23 cellular contexts compared by ENCODE assay signal in genomic region chr6:34816635-34817301, GRCh38. TPM values are rescaled to one million over a fixed set of nuclear protein-coding genes. Genes with fewer than 3 reads are reported as not detected.
DNase-seq lines count a peak whose midpoint lies in the region; ATAC-seq and TF ChIP-seq lines count a peak whose summit lies in the region.
"Had no signal": no experiment of that assay in that cellular context is flagged by ENCODE, and none has a peak within 500 bp of the region (broad histone marks: within the 10 kb centered on the region; RNA-seq: fewer than 3 reads in every experiment).

No MANE protein-coding gene starts in this region.

- H3K9me3 ChIP-seq in DOHH2 (ENCODE audit: control insufficient read depth, insufficient read depth, low read length) (no peaks in the 10 kb centered on the region), OCI-LY3 (ENCODE audit: insufficient read depth, low read length) (no peaks in the 10 kb centered on the region), neural progenitor cell (ENCODE audit: low read depth) (no peaks in the 10 kb centered on the region)
- H3K9me3 ChIP-seq: heart left ventricle, pancreas, spleen had no signal

- H3K27ac Mint-ChIP-seq in effector memory CD8-positive, alpha-beta T cell, result peak overlapping the region; percentile 55 to 57
- H3K27ac Mint-ChIP-seq in progenitor cell of endocrine pancreas, result peak overlapping the region; percentile 56
- no peak overlapping the region for H3K27ac Mint-ChIP-seq in neural progenitor cell
- H3K27ac Mint-ChIP-seq: activated CD4-positive, alpha-beta T cell treated with anti-CD3 and anti-CD28 coated beads, Interleukin-2, amount 10 ng/mL, durations not matched to agents 7 days and 5 days; HFFc6; stimulated activated naive CD8-positive, alpha-beta T cell treated with anti-CD3 and anti-CD28 coated beads, Interleukin-15, Interleukin-2, amounts not matched to agents 100 ng/mL and 50 ng/mL, for 24 hours had no signal

- no peaks in the 10 kb centered on the region for H3K27me3 Mint-ChIP-seq in effector memory CD8-positive, alpha-beta T cell
- H3K27me3 Mint-ChIP-seq in progenitor cell of endocrine pancreas, result no peaks in the 10 kb centered on the region
- H3K27me3 Mint-ChIP-seq in neural progenitor cell (ENCODE audit: insufficient read depth, low read depth), result peaks cover 2% of the 10 kb centered on the region
- H3K27me3 Mint-ChIP-seq: activated CD4-positive, alpha-beta T cell treated with anti-CD3 and anti-CD28 coated beads, Interleukin-2, amount 10 ng/mL, durations not matched to agents 7 days and 5 days; stimulated activated naive CD8-positive, alpha-beta T cell treated with anti-CD3 and anti-CD28 coated beads, Interleukin-15, Interleukin-2, amounts not matched to agents 100 ng/mL and 50 ng/mL, for 24 hours had no signal

- H4K20me1 ChIP-seq in DOHH2 (ENCODE audit: control insufficient read depth, insufficient read depth, low read depth, low read length) (0 out of 2 replicates have a peak, but pooled peaks cover 3% of the 10 kb centered on the region), OCI-LY3 (ENCODE audit: insufficient read depth, low read length) (no peaks in the 10 kb centered on the region), neural progenitor cell (ENCODE audit: low read depth) (peaks cover 32% of the 10 kb centered on the region)

- peaks cover 4 to 11% of the 10 kb centered on the region in 2 donors for H3K4me1 Mint-ChIP-seq in effector memory CD8-positive, alpha-beta T cell (ENCODE audit: low read depth in 2 of 2)
- peaks cover 9% of the 10 kb centered on the region for H3K4me1 Mint-ChIP-seq in progenitor cell of endocrine pancreas (ENCODE audit: low read depth)
- H3K4me1 Mint-ChIP-seq in neural progenitor cell, result no peaks in the 10 kb centered on the region

- H3K36me3 Mint-ChIP-seq in effector memory CD8-positive, alpha-beta T cell (ENCODE audit: insufficient read depth), result no peaks in the 10 kb centered on the region
- H3K36me3 Mint-ChIP-seq in progenitor cell of endocrine pancreas (ENCODE audit: insufficient read depth), result no peaks in the 10 kb centered on the region
- no peaks in the 10 kb centered on the region for H3K36me3 Mint-ChIP-seq in neural progenitor cell

- H3K79me2 ChIP-seq in DOHH2 (ENCODE audit: control insufficient read depth, low read length) (peaks cover 79% of the 10 kb centered on the region), OCI-LY3 (ENCODE audit: low read length) (peaks cover 30% of the 10 kb centered on the region), neural progenitor cell (ENCODE audit: low read depth) (peaks cover 56% of the 10 kb centered on the region)

- H3F3A ChIP-seq in DOHH2 (ENCODE audit: control insufficient read depth, insufficient read depth) (no peaks in the 10 kb centered on the region), neural progenitor cell (ENCODE audit: low read depth) (no peaks in the 10 kb centered on the region)

- H3K27me3 ChIP-seq in DOHH2 (ENCODE audit: control insufficient read depth, low read length) (no peaks in the 10 kb centered on the region), OCI-LY3 (ENCODE audit: low read depth, low read length) (no peaks in the 10 kb centered on the region), neural progenitor cell (no peaks in the 10 kb centered on the region)
- H3K27me3 ChIP-seq: heart left ventricle, pancreas, spleen had no signal

- H2AFZ ChIP-seq in OCI-LY3 (ENCODE audit: low read depth, low read length) (no peak overlapping the region), neural progenitor cell (replicated peaks) (no peak overlapping the region)

- peak overlapping the region; percentile 29 for H3K27ac ChIP-seq in DOHH2 (ENCODE audit: low read depth, low read length)
- no peak overlapping the region for H3K27ac ChIP-seq in OCI-LY3 (ENCODE audit: low read length)
- no peak overlapping the region for H3K27ac ChIP-seq in neural progenitor cell
- H3K27ac ChIP-seq: coronary artery, pancreas, RWPE1 had no signal

- no peaks in the 10 kb centered on the region for H3K9me2 ChIP-seq in DOHH2 (replicated peaks; ENCODE audit: control insufficient read depth, low read length)

- peaks cover 4% of the 10 kb centered on the region for H3K36me3 ChIP-seq in DOHH2 (ENCODE audit: control insufficient read depth, low read length)
- H3K36me3 ChIP-seq in OCI-LY3 (replicated peaks; ENCODE audit: low read depth, low read length), result no peaks in the 10 kb centered on the region
- H3K36me3 ChIP-seq in neural progenitor cell, result no peaks in the 10 kb centered on the region
- H3K36me3 ChIP-seq: pancreas had no signal

- ATAC-seq in effector memory CD8-positive, alpha-beta T cell (replicated peaks), result no peak
- ATAC-seq in GM18873 (IDR thresholded peaks at IDR 0.05; ENCODE audit: low FRiP score, unreplicated experiment), result no peak
- ATAC-seq: heart left ventricle had no signal

- no peak overlapping the region for H3K4me3 Mint-ChIP-seq in effector memory CD8-positive, alpha-beta T cell
- H3K4me3 Mint-ChIP-seq in progenitor cell of endocrine pancreas (ENCODE audit: low read depth), result no peak overlapping the region
- no peak overlapping the region for H3K4me3 Mint-ChIP-seq in neural progenitor cell
- H3K4me3 Mint-ChIP-seq: activated CD4-positive, alpha-beta T cell treated with anti-CD3 and anti-CD28 coated beads, Interleukin-2, amount 10 ng/mL, durations not matched to agents 7 days and 5 days; HFFc6; stimulated activated naive CD8-positive, alpha-beta T cell treated with anti-CD3 and anti-CD28 coated beads, Interleukin-15, Interleukin-2, amounts not matched to agents 100 ng/mL and 50 ng/mL, for 24 hours had no signal

- peaks cover 37% of the 10 kb centered on the region for H3K4me1 ChIP-seq in DOHH2 (ENCODE audit: control insufficient read depth, low read length)
- H3K4me1 ChIP-seq in OCI-LY3 (ENCODE audit: low read length), result peaks cover 12% of the 10 kb centered on the region
- no peaks in the 10 kb centered on the region for H3K4me1 ChIP-seq in neural progenitor cell

- H3K9ac ChIP-seq in OCI-LY3 (ENCODE audit: low read length) (no peak overlapping the region), neural progenitor cell (no peak overlapping the region)

- peak overlapping the region; percentile 35 for H3K4me2 ChIP-seq in DOHH2 (ENCODE audit: low read length)
- H3K4me2 ChIP-seq in OCI-LY3 (ENCODE audit: low read length), result peak overlapping the region; percentile 51
- H3K4me2 ChIP-seq in neural progenitor cell, result no peak overlapping the region

- H3K4me3 ChIP-seq in DOHH2 (ENCODE audit: low read length), result no peak overlapping the region
- no peak overlapping the region; the same call in 1 of the 2 replicates for H3K4me3 ChIP-seq in OCI-LY3 (ENCODE audit: low read length)
- no peak overlapping the region for H3K4me3 ChIP-seq in neural progenitor cell
- H3K4me3 ChIP-seq: coronary artery, heart left ventricle, pancreas, spleen had no signal

- TF ChIP-seq CTCF in DOHH2 (IDR thresholded peaks at IDR 0.05; ENCODE audit: low read depth, low read length, poor library complexity, severe bottlenecking), result no peak
- TF ChIP-seq CTCF in OCI-LY3 (IDR thresholded peaks at IDR 0.05; ENCODE audit: low read depth, low read length), result no peak
- no peak for TF ChIP-seq CTCF in progenitor cell of endocrine pancreas (IDR thresholded peaks at IDR 0.05; ENCODE audit: unreplicated experiment)
- TF ChIP-seq CTCF in neural progenitor cell (IDR thresholded peaks at IDR 0.05), result no peak

- DNase-seq in effector memory CD8-positive, alpha-beta T cell, result no peak
- DNase-seq in progenitor cell of endocrine pancreas (ENCODE audit: low spot score, unreplicated experiment) (no peak), COLO829 (ENCODE audit: low spot score) (no peak), occipital lobe (lab: John Stamatoyannopoulos, UW) (no peak), neural progenitor cell (ENCODE audit: low spot score) (no peak)
- DNase-seq: activated CD4-positive, alpha-beta T cell treated with anti-CD3 and anti-CD28 coated beads, Interleukin-2, amount 10 ng/mL, durations not matched to agents 7 days and 5 days; activated T-cell treated with anti-CD3 and anti-CD28 coated beads, Interleukin-2, amount 50 U/mL, for 1 hour; amniotic stem cell; C1 segment of cervical spinal cord; heart left ventricle; HFFc6; islet precursor cell; NCI-H187; NCI-H524 treated with DMSO at 0.1 percent for 48 hours; pancreas; spleen; T-helper 2 cell had no signal

- no peaks in the 10 kb centered on the region for H3K9me3 Mint-ChIP-seq in effector memory CD8-positive, alpha-beta T cell
- H3K9me3 Mint-ChIP-seq in progenitor cell of endocrine pancreas (ENCODE audit: low read depth), result no peaks in the 10 kb centered on the region
- no peaks in the 10 kb centered on the region for H3K9me3 Mint-ChIP-seq in neural progenitor cell
- H3K9me3 Mint-ChIP-seq: activated CD4-positive, alpha-beta T cell treated with anti-CD3 and anti-CD28 coated beads, Interleukin-2, amount 10 ng/mL, durations not matched to agents 7 days and 5 days; HFFc6; stimulated activated naive CD8-positive, alpha-beta T cell treated with anti-CD3 and anti-CD28 coated beads, Interleukin-15, Interleukin-2, amounts not matched to agents 100 ng/mL and 50 ng/mL, for 24 hours had no signal

RNA-seq across cellular contexts. Expression of gene BLTP3A, which starts 24.9 kb away (rescaled TPM):
- total RNA-seq in progenitor cell of endocrine pancreas (21.5 and 22.0 TPM in 2 replicates), occipital lobe (6.1 TPM), neural progenitor cell (ENCODE audit: low replicate concordance) (13.8 and 15.7 TPM in 2 replicates)

RNA-seq across cellular contexts. Expression of gene SNRPC, which starts 59.5 kb away (rescaled TPM):
- 119 and 122 TPM in 2 replicates for total RNA-seq in progenitor cell of endocrine pancreas
- total RNA-seq in occipital lobe, result 20.6 TPM
- 89.7 and 149 TPM in 2 replicates for total RNA-seq in neural progenitor cell (ENCODE audit: low replicate concordance)
